10 cellular contexts compared by ENCODE assay signal in genomic region chr1:164771568-164772350, GRCh38.
DNase-seq lines count a peak whose midpoint lies in the region; ATAC-seq and TF ChIP-seq lines count a peak whose summit lies in the region.
"Had no signal": no experiment of that assay in that cellular context is flagged by ENCODE, and none has a peak within 500 bp of the region (broad histone marks: within the 10 kb centered on the region; RNA-seq: fewer than 3 reads in every experiment).

No MANE protein-coding gene starts in this region.

- peak overlapping the region in 1 of 2 donors; percentile 57 for H3K27ac Mint-ChIP-seq in stimulated activated naive CD8-positive, alpha-beta T cell treated with anti-CD3 and anti-CD28 coated beads, Interleukin-15, amount 100 ng/mL, for 72 hours
- H3K27ac Mint-ChIP-seq: naive B cell had no signal

- no peaks in the 10 kb centered on the region for H3K27me3 Mint-ChIP-seq in stimulated activated naive CD8-positive, alpha-beta T cell treated with anti-CD3 and anti-CD28 coated beads, Interleukin-15, amount 100 ng/mL, for 72 hours

- DNase-seq in H4 (ENCODE audit: low spot score) = peak; percentile 53
- DNase-seq in RWPE2 (ENCODE audit: low spot score) = peak; percentile 76
- peak; percentile 87 to 93 for DNase-seq in foreskin keratinocyte
- DNase-seq in sciatic nerve (ENCODE audit: low spot score) = no peak
- no peak for DNase-seq in putamen (ENCODE audit: low spot score)
- DNase-seq in stimulated activated naive CD8-positive, alpha-beta T cell treated with anti-CD3 and anti-CD28 coated beads, Interleukin-15, amount 100 ng/mL, for 72 hours = no peak
- DNase-seq: activated CD8-positive, alpha-beta memory T cell treated with anti-CD3 and anti-CD28 coated beads, Interleukin-2, amount 50 U/mL, for 4 hours; naive B cell had no signal

- intact Hi-C loops in sciatic nerve (cut with DNase I) = no loop called here

- no peaks in the 10 kb centered on the region for H3K9me3 ChIP-seq in RWPE2 (ENCODE audit: severe bottlenecking)

- H3K27me3 ChIP-seq in RWPE2 (ENCODE audit: insufficient read depth, poor library complexity, severe bottlenecking) (no peaks in the 10 kb centered on the region), foreskin keratinocyte (no peaks in the 10 kb centered on the region)

- H3K4me1 ChIP-seq in RWPE2 (ENCODE audit: insufficient read depth, poor library complexity, severe bottlenecking) (peaks cover 42% of the 10 kb centered on the region), foreskin keratinocyte (peaks cover 35% of the 10 kb centered on the region)

- H3K36me3 ChIP-seq in RWPE2 (ENCODE audit: low read depth) = no peaks in the 10 kb centered on the region

- TF ChIP-seq CTCF in RWPE2 (IDR thresholded peaks at IDR 0.05; ENCODE audit: poor library complexity, severe bottlenecking) = no peak
- no peak for TF ChIP-seq CTCF in foreskin keratinocyte (conservative IDR thresholded peaks at IDR 0.05)

- H3K4me3 ChIP-seq in RWPE2 (ENCODE audit: severe bottlenecking) = no peak overlapping the region

- no peaks in the 10 kb centered on the region for H3K4me1 Mint-ChIP-seq in stimulated activated naive CD8-positive, alpha-beta T cell treated with anti-CD3 and anti-CD28 coated beads, Interleukin-15, amount 100 ng/mL, for 72 hours
- H3K4me1 Mint-ChIP-seq: naive B cell had no signal

- H3K9me3 Mint-ChIP-seq in stimulated activated naive CD8-positive, alpha-beta T cell treated with anti-CD3 and anti-CD28 coated beads, Interleukin-15, amount 100 ng/mL, for 72 hours = peaks cover 0 to 5% of the 10 kb centered on the region in 2 donors

- H3K27ac ChIP-seq in RWPE2 (ENCODE audit: poor library complexity, severe bottlenecking) (peak overlapping the region; percentile 96), foreskin keratinocyte (peak overlapping the region; percentile 71)

- no peak overlapping the region for H3K4me3 Mint-ChIP-seq in stimulated activated naive CD8-positive, alpha-beta T cell treated with anti-CD3 and anti-CD28 coated beads, Interleukin-15, amount 100 ng/mL, for 72 hours
- H3K4me3 Mint-ChIP-seq: naive B cell had no signal

- ATAC-seq in RWPE2 (ENCODE audit: low read depth) (peak; percentile 64), foreskin keratinocyte (peak; percentile 75), sciatic nerve (peak; percentile 62), GM21528 (IDR thresholded peaks at IDR 0.05; ENCODE audit: low FRiP score, unreplicated experiment) (no peak), HG03432 (IDR thresholded peaks at IDR 0.05; ENCODE audit: unreplicated experiment) (no peak)
- ATAC-seq in stimulated activated naive CD8-positive, alpha-beta T cell treated with anti-CD3 and anti-CD28 coated beads, Interleukin-15, amount 100 ng/mL, for 72 hours = no peak

Comparison
In these comparisons a context has a peak if more than half of its experiments do, and no peak if none do; other contexts are left out.
1. DNase-seq: peak in H4 (single experiment), RWPE2 (single experiment) and foreskin keratinocyte (2 of 2); none in sciatic nerve (single experiment), putamen (single experiment) and stimulated activated naive CD8-positive, alpha-beta T cell treated with anti-CD3 and anti-CD28 coated beads, Interleukin-15, amount 100 ng/mL, for 72 hours (0 of 2).
2. ATAC-seq: peak in RWPE2 (single experiment), foreskin keratinocyte (single experiment) and sciatic nerve (single experiment); none in GM21528 (single experiment), stimulated activated naive CD8-positive, alpha-beta T cell treated with anti-CD3 and anti-CD28 coated beads, Interleukin-15, amount 100 ng/mL, for 72 hours (single experiment) and HG03432 (single experiment).